Comparison of ENCODE assay signal across 16 cellular contexts in the genomic region with DNA sequence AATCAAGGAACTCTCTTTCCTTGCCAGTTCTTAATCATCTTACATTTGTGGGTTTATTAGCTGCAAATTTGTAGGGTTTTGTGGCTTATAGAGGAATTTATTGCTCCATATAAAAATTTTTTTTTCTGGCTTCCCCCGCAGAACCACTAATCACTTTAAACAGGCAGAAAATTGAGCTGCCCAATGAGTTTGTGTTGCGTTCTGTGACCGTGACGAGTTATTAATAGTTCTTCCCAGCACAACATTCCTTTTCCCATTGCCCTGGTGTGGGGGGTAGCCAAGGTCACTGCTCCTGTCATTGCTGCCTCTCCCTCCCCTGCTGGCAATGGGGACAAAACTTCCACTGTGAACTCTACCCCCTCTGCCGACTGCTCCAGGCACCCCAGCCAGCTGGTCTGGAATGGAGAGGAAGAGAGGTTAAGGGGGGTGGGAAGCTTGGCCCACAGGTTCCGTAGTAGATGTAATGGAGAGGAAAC. TPM values are rescaled to one million over a fixed set of nuclear protein-coding genes. Genes with fewer than 3 reads are reported as not detected.
A peak's percentile ranks its signal among the peaks of the same experiment; 100 is the strongest.
DNase-seq lines count a peak whose midpoint lies in the region; ATAC-seq, FAIRE-seq and TF ChIP-seq lines count a peak whose summit lies in the region.
"Had no signal": no experiment of that assay in that cellular context is flagged by ENCODE, and none has a peak within 500 bp of the region (broad histone marks: within the 10 kb centered on the region; RNA-seq: fewer than 3 reads in every experiment).

No MANE protein-coding gene starts in this region.

- H3K9me3 ChIP-seq in K562 (replicated peaks; ENCODE audit: control insufficient read depth, insufficient read depth, low read depth, low read length) = no peaks in the 10 kb centered on the region
- no peaks in the 10 kb centered on the region for H3K9me3 ChIP-seq in left ventricle myocardium inferior (replicated peaks)
- H3K9me3 ChIP-seq: BLaER1, MG63 had no signal

- H3K4me2 ChIP-seq in K562 (ENCODE audit: insufficient read depth, low read length) = no peak overlapping the region
- H3K4me2 ChIP-seq: BLaER1 had no signal

- H3K9ac ChIP-seq in K562 (ENCODE audit: insufficient read depth in 1 of 2, low read depth in 2 of 2, low read length in 2 of 2) = no peak overlapping the region
- H3K9ac ChIP-seq: BLaER1 had no signal

- BruUV-seq in K562 (replicated peaks; lab: Mats Ljungman, UMichigan) = no TSS peak

- H3K4me3 Mint-ChIP-seq in immature natural killer cell = no peak overlapping the region
- H3K4me3 Mint-ChIP-seq: activated naive CD8-positive, alpha-beta T cell treated with anti-CD3 and anti-CD28 coated beads for 36 hours had no signal

- CTCF ChIA-PET in K562 (lab: Yijun Ruan, JAX; ENCODE audit: low intra/inter-chr PET ratio) = no interaction called here

- in situ Hi-C loops in K562 (cut with MboI) = no loop called here

- H3K4me3 ChIP-seq in K562 = no peak overlapping the region
- H3K4me3 ChIP-seq in left ventricle myocardium inferior = no peak overlapping the region
- H3K4me3 ChIP-seq: BLaER1, MG63 had no signal

- H3K9me1 ChIP-seq in K562 (ENCODE audit: control insufficient read depth, insufficient read depth, low read length) = no peaks in the 10 kb centered on the region

- H3K27ac ChIP-seq in K562 (ENCODE audit: extremely low read depth, low read depth, low read length) (no peak overlapping the region), left ventricle myocardium inferior (replicated peaks) (peak overlapping the region; percentile 72)
- H3K27ac ChIP-seq: BLaER1, HL-60 had no signal

- DNase-seq in EH (ENCODE audit: low read depth) (peak; percentile 92), K562 (ENCODE audit: extremely low read depth in 1 of 4, low spot score in 3 of 4) (no peak), left ventricle myocardium inferior (peak; percentile 38), renal cortical epithelial cell (ENCODE audit: low read depth) (peak; percentile 72), immature natural killer cell (no peak)
- no peak for DNase-seq in stimulated activated naive CD4-positive, alpha-beta T cell treated with Interleukin-2 at 50 U/mL for 16 hours (lab: John Stamatoyannopoulos, UW)
- DNase-seq: activated naive CD8-positive, alpha-beta T cell treated with anti-CD3 and anti-CD28 coated beads for 36 hours; effector memory CD4-positive, alpha-beta T cell; MG63; stimulated activated CD8-positive, alpha-beta memory T cell treated with anti-CD3 and anti-CD28 coated beads, Interleukin-4, amount 100 ng/mL, for 48 hours had no signal

- peaks cover 0 to 20% (median 16%) of the 10 kb centered on the region in 3 donors for H3K36me3 Mint-ChIP-seq in immature natural killer cell
- H3K36me3 Mint-ChIP-seq: activated naive CD8-positive, alpha-beta T cell treated with anti-CD3 and anti-CD28 coated beads for 36 hours had no signal

- H3K27ac Mint-ChIP-seq in immature natural killer cell = no peak overlapping the region
- H3K27ac Mint-ChIP-seq: activated naive CD8-positive, alpha-beta T cell treated with anti-CD3 and anti-CD28 coated beads for 36 hours had no signal

- ATAC-seq in K562 (no peak), HG02588 (IDR thresholded peaks at IDR 0.05; ENCODE audit: unreplicated experiment) (no peak), HG03457 (IDR thresholded peaks at IDR 0.05; ENCODE audit: unreplicated experiment) (no peak)

- peaks cover 18 to 51% of the 10 kb centered on the region in 2 experiments for H3K27me3 ChIP-seq in K562 (ENCODE audit: control insufficient read depth in 2 of 2, insufficient read depth in 2 of 2, low read length in 2 of 2)
- H3K27me3 ChIP-seq in left ventricle myocardium inferior (ENCODE audit: low read depth) = no peaks in the 10 kb centered on the region
- H3K27me3 ChIP-seq: BLaER1, MG63 had no signal

- H4K20me1 ChIP-seq in K562 (replicated peaks; ENCODE audit: control insufficient read depth, insufficient read depth, low read length) = no peaks in the 10 kb centered on the region; the same call in 1 of the 2 replicates

- 0% methylated on average over 6 of the region's 6 CpGs for WGBS in K562 (ENCODE audit: insufficient coverage, low coverage, missing lambda C conversion rate)

- no peak overlapping the region for H2AFZ ChIP-seq in K562 (ENCODE audit: low read depth, low read length)

- H3K4me1 Mint-ChIP-seq in immature natural killer cell = peaks cover 15 to 22% of the 10 kb centered on the region in 2 donors

- TF ChIP-seq POLR2A in K562 (conservative IDR thresholded peaks at IDR 0.05) = no peak

- POLR2A ChIA-PET in K562 (lab: Yijun Ruan, JAX) = interaction anchor here (0.9 to 1.3 kb wide), 2 partner anchors 17 to 90 kb away, joined by 3 to 7 read pairs; no protein-coding TSS in a partner anchor

- intact Hi-C loops in K562 (cut with micrococcal nuclease) = no loop called here
- intact Hi-C loops in left ventricle myocardium inferior (cut with micrococcal nuclease) = no loop called here

- H3K9me3 Mint-ChIP-seq in immature natural killer cell = no peaks in the 10 kb centered on the region
- H3K9me3 Mint-ChIP-seq: activated naive CD8-positive, alpha-beta T cell treated with anti-CD3 and anti-CD28 coated beads for 36 hours had no signal

- H3K27me3 Mint-ChIP-seq in immature natural killer cell (ENCODE audit: low read depth in 3 of 3) = peaks cover 2 to 7% (median 2%) of the 10 kb centered on the region in 3 donors
- H3K27me3 Mint-ChIP-seq: activated naive CD8-positive, alpha-beta T cell treated with anti-CD3 and anti-CD28 coated beads for 36 hours had no signal

- H3K36me3 ChIP-seq in K562 (ENCODE audit: control insufficient read depth, insufficient read depth, low read length) (no peaks in the 10 kb centered on the region), left ventricle myocardium inferior (no peaks in the 10 kb centered on the region)
- H3K36me3 ChIP-seq: MG63 had no signal

- TF ChIP-seq EP300 in K562 (IDR thresholded peaks at IDR 0.05; ENCODE audit: low read length) = no peak

- FAIRE-seq in K562 (lab: Jason Lieb, UNC) = no peak
- FAIRE-seq: G401.6, RCC 7860 had no signal

- TF ChIP-seq CTCF in K562 (IDR thresholded peaks at IDR 0.05 in 2 of 3, conservative IDR thresholded peaks at IDR 0.05 in 1 of 3; ENCODE audit: insufficient read depth in 2 of 3, low read depth in 1 of 3, low read length in 3 of 3) (no peak), left ventricle myocardium inferior (IDR thresholded peaks at IDR 0.05; ENCODE audit: borderline replicate concordance) (no peak)

- TF ChIP-seq RAD21 in K562 (CRISPR knock-in tag; conservative IDR thresholded peaks at IDR 0.05 in 1 of 2, IDR thresholded peaks at IDR 0.05 in 1 of 2) = no peak

- no peaks in the 10 kb centered on the region for H3K4me1 ChIP-seq in K562 (replicated peaks in 1 of 2; ENCODE audit: control insufficient read depth in 2 of 2, insufficient read depth in 2 of 2, low read length in 2 of 2)
- H3K4me1 ChIP-seq in left ventricle myocardium inferior = peaks cover 24% of the 10 kb centered on the region

- H3K79me2 ChIP-seq in K562 (ENCODE audit: control insufficient read depth, insufficient read depth, low read length) = no peaks in the 10 kb centered on the region

TF ChIP-seq in K562, 482 proteins besides CTCF, POLR2A, EP300 and RAD21:
- TF ChIP-seq ZNF778 (CRISPR knock-in tag; IDR thresholded peaks at IDR 0.05) = no peak
- no peak for TF ChIP-seq SMARCC2 (IDR thresholded peaks at IDR 0.05; ENCODE audit: low read depth)
- peak; percentile 33; the same call in 1 of the 2 replicates for TF ChIP-seq ESRRA (IDR thresholded peaks at IDR 0.05; ENCODE audit: borderline replicate concordance, low read depth)
- TF ChIP-seq ZNF764 (CRISPR knock-in tag; IDR thresholded peaks at IDR 0.05; ENCODE audit: low read depth) = no peak

RNA-seq across cellular contexts. Expression of gene UBE2T, which starts 55.1 kb away (rescaled TPM):
- total RNA-seq in K562 (2011; cell fraction: chromatin; rRNA removed; ENCODE audit: low replicate concordance) = 49.3 and 60.2 TPM in 2 replicates
- total RNA-seq in K562 (2011; cell fraction: nucleolus; rRNA removed) = 52.5 and 54.5 TPM in 2 replicates
- total RNA-seq in K562 (2011; cell fraction: nucleoplasm; rRNA removed) = 53.1 and 59.8 TPM in 2 replicates
- total RNA-seq in K562 (2014; rRNA removed) (98.8 and 112 TPM in 2 replicates), K562 (2014; rRNA removed; fragmentation: Illumina TruSeq; extraction: Trizol) (168 and 186 TPM in 2 replicates), K562 (2015; rRNA removed; fragmentation: Illumina TruSeq; extraction: Trizol) (118 and 125 TPM in 2 replicates), K562 (2021) (91.4 and 94.6 TPM in 2 replicates), left ventricle myocardium inferior (11.8 TPM), renal cortical epithelial cell (7.9 and 39.6 TPM in 2 replicates)
- polyA plus RNA-seq in K562 (2011; rRNA removed) (320 and 356 TPM in 2 replicates), K562 (2014; fragmentation: Illumina TruSeq; extraction: Trizol) (197 and 225 TPM in 2 replicates), K562 (2014; fragmentation: Nextera tagmentation; extraction: Ambion mirVana) (100 to 1,000 TPM; 388 to 438 TPM), K562 (2014; rRNA removed) (168 and 181 TPM in 2 replicates), immature natural killer cell (1 to 10 TPM; 4.2 to 6.2 (median 6.1) TPM)
- 216 and 296 TPM in 2 replicates for polyA plus RNA-seq in K562 (2011; cell fraction: cytosol; rRNA removed)
- 130 and 199 TPM in 2 replicates for polyA plus RNA-seq in K562 (2011; cell fraction: nucleus; rRNA removed)
- 117 and 137 TPM in 2 replicates for polyA plus RNA-seq in K562 (2012)
- polyA minus RNA-seq in K562 (2011; rRNA and poly(A)+ RNA removed) = 137 and 150 TPM in 2 replicates
- polyA minus RNA-seq in K562 (2011; cell fraction: cytosol; rRNA and poly(A)+ RNA removed) = 51.0 and 60.2 TPM in 2 replicates
- 35.4 and 57.3 TPM in 2 replicates for polyA minus RNA-seq in K562 (2011; cell fraction: nucleus; rRNA and poly(A)+ RNA removed)

Comparison
In these comparisons a context has a peak if more than half of its experiments do, and no peak if none do; other contexts are left out.
1. DNase-seq: peak in EH (single experiment), left ventricle myocardium inferior (single experiment) and renal cortical epithelial cell (single experiment); none in K562 (0 of 4), stimulated activated naive CD4-positive, alpha-beta T cell treated with Interleukin-2 at 50 U/mL for 16 hours (single experiment) and immature natural killer cell (0 of 3).